ENCODE assay signal across 13 cellular contexts in genomic region chr10:30803901-30804322, GRCh38.
A peak's percentile ranks its signal among the peaks of the same experiment; 100 is the strongest.
DNase-seq lines count a peak whose midpoint lies in the region; TF ChIP-seq lines count a peak whose summit lies in the region.
"Had no signal": no experiment of that assay in that cellular context is flagged by ENCODE, and none has a peak within 500 bp of the region (broad histone marks: within the 10 kb centered on the region; RNA-seq: fewer than 3 reads in every experiment).

No MANE protein-coding gene starts in this region.

- H4K20me1 ChIP-seq in hepatocyte (ENCODE audit: insufficient read depth, poor library complexity, severe bottlenecking) = no peaks in the 10 kb centered on the region

- POLR2A ChIA-PET in CD4-positive, alpha-beta memory T cell (lab: Charles Lee; ENCODE audit: partially characterized antibody) = interaction anchor here (2.0 kb wide), 1 partner anchor 20 kb away, joined by 6 read pairs; no protein-coding TSS in a partner anchor

- WGBS in hepatocyte (ENCODE audit: low lambda C conversion rate, missing lambda C conversion rate) = 79% methylated on average over 5 of the region's 5 CpGs
- WGBS in stomach, 5 donors = 62 to 81% (median 75%) methylated on average over 5 of the region's 5 CpGs

- H3K27ac Mint-ChIP-seq in CD4-positive, alpha-beta memory T cell = no peak overlapping the region
- H3K27ac Mint-ChIP-seq: IgD-negative memory B cell had no signal

- no peaks in the 10 kb centered on the region for H3K79me2 ChIP-seq in hepatocyte

- H3K4me1 ChIP-seq in hepatocyte (ENCODE audit: insufficient read depth) = peaks cover 13% of the 10 kb centered on the region
- peaks cover 3 to 17% (median 10%) of the 10 kb centered on the region in 4 donors for H3K4me1 ChIP-seq in stomach
- H3K4me1 ChIP-seq in CD4-positive, alpha-beta memory T cell (ENCODE audit: insufficient read depth, low read length) = no peaks in the 10 kb centered on the region

- no peak overlapping the region for H2AFZ ChIP-seq in hepatocyte
- H2AFZ ChIP-seq: PC-9 had no signal

- no peak for TF ChIP-seq POLR2A in stomach (IDR thresholded peaks at IDR 0.05)

- no peaks in the 10 kb centered on the region for H3K27me3 Mint-ChIP-seq in CD4-positive, alpha-beta memory T cell

- H3K36me3 ChIP-seq in hepatocyte (replicated peaks; ENCODE audit: insufficient read depth, low read depth) (no peaks in the 10 kb centered on the region), stomach (no peaks in the 10 kb centered on the region)
- H3K36me3 ChIP-seq in CD4-positive, alpha-beta memory T cell (ENCODE audit: insufficient read depth, low read length) = no peaks in the 10 kb centered on the region
- H3K36me3 ChIP-seq: neutrophil had no signal

- intact Hi-C loops in stomach (cut with DNase I; ENCODE audit: low total_unique reads) = no loop called here
- intact Hi-C loops in CD4-positive, alpha-beta memory T cell (cut with micrococcal nuclease) = no loop called here

- no peak for TF ChIP-seq EP300 in stomach (IDR thresholded peaks at IDR 0.05)

- TF ChIP-seq CTCF in HFF-Myc (IDR thresholded peaks at IDR 0.05; ENCODE audit: low read depth, low read length, missing control alignments) = no peak
- TF ChIP-seq CTCF in hepatocyte (IDR thresholded peaks at IDR 0.05; ENCODE audit: poor library complexity) = no peak
- TF ChIP-seq CTCF in stomach (IDR thresholded peaks at IDR 0.05) = no peak

- no peaks in the 10 kb centered on the region for H3K36me3 Mint-ChIP-seq in CD4-positive, alpha-beta memory T cell
- H3K36me3 Mint-ChIP-seq: IgD-negative memory B cell had no signal

- H3K9me3 Mint-ChIP-seq in CD4-positive, alpha-beta memory T cell = no peaks in the 10 kb centered on the region
- H3K9me3 Mint-ChIP-seq: IgD-negative memory B cell had no signal

- H3K4me3 ChIP-seq in HFF-Myc (replicated peaks; ENCODE audit: low read depth, low read length) (no peak overlapping the region), hepatocyte (no peak overlapping the region), stomach (no peak overlapping the region)
- H3K4me3 ChIP-seq in CD4-positive, alpha-beta memory T cell (ENCODE audit: low read length in 2 of 2) = no peak overlapping the region
- H3K4me3 ChIP-seq: PC-9 had no signal

- H3K4me1 Mint-ChIP-seq in CD4-positive, alpha-beta memory T cell = peaks cover 0 to 7% (median 3%) of the 10 kb centered on the region in 4 donors
- H3K4me1 Mint-ChIP-seq: IgD-negative memory B cell had no signal

- peak overlapping the region; percentile 89 for H3K27ac ChIP-seq in hepatocyte
- peak overlapping the region in 4 of 5 donors; percentile 33 to 66 (median 58) for H3K27ac ChIP-seq in stomach
- no peak overlapping the region for H3K27ac ChIP-seq in CD4-positive, alpha-beta memory T cell (ENCODE audit: low read depth, low read length)
- H3K27ac ChIP-seq: neutrophil, PC-9 had no signal

- no peak overlapping the region for H3K4me3 Mint-ChIP-seq in CD4-positive, alpha-beta memory T cell

- CTCF ChIA-PET in CD4-positive, alpha-beta memory T cell (lab: Charles Lee; ENCODE audit: partially characterized antibody) = interaction anchor here (1.2 to 1.4 kb wide), 2 partner anchors 19 to 118 kb away, joined by 3 to 7 read pairs; no protein-coding TSS in a partner anchor

- no peaks in the 10 kb centered on the region for H3K27me3 ChIP-seq in hepatocyte
- H3K27me3 ChIP-seq in stomach = no peaks in the 10 kb centered on the region
- no peaks in the 10 kb centered on the region for H3K27me3 ChIP-seq in CD4-positive, alpha-beta memory T cell (ENCODE audit: insufficient read depth, low read length)
- H3K27me3 ChIP-seq: neutrophil had no signal

- DNase-seq in HFF-Myc (ENCODE audit: extremely low read depth, low read depth) (peak; percentile 86), dermis blood vessel endothelial cell (peak; percentile 34), hepatocyte (ENCODE audit: low spot score) (no peak), stomach (no peak), SHP77 treated with DMSO at 0.1 percent for 48 hours (lab: John Stamatoyannopoulos, UW) (no peak), NK-92 (lab: John Stamatoyannopoulos, UW; ENCODE audit: unreplicated experiment) (no peak), SIG-M5 (lab: John Stamatoyannopoulos, UW) (no peak)
- DNase-seq in CD4-positive, alpha-beta memory T cell = no peak
- DNase-seq: caudate nucleus, NCI-H2171 treated with DMSO at 0.1 percent for 48 hours, PC-9 had no signal

- H3K9me3 ChIP-seq in hepatocyte (ENCODE audit: low read depth) (no peaks in the 10 kb centered on the region), stomach (no peaks in the 10 kb centered on the region)
- no peaks in the 10 kb centered on the region for H3K9me3 ChIP-seq in CD4-positive, alpha-beta memory T cell (ENCODE audit: control insufficient read depth in 1 of 2, low read length in 2 of 2)
- H3K9me3 ChIP-seq: neutrophil had no signal

- H3K9me2 ChIP-seq in hepatocyte (replicated peaks; ENCODE audit: insufficient read depth) = no peaks in the 10 kb centered on the region

- H3K4me2 ChIP-seq in hepatocyte = no peak overlapping the region
- H3K4me2 ChIP-seq: PC-9 had no signal

Comparison
In these comparisons a context has a peak if more than half of its experiments do, and no peak if none do; other contexts are left out.
1. DNase-seq: peak in HFF-Myc (single experiment) and dermis blood vessel endothelial cell (single experiment); none in hepatocyte (single experiment), stomach (single experiment), SHP77 treated with DMSO at 0.1 percent for 48 hours (single experiment), NK-92 (single experiment), SIG-M5 (single experiment) and CD4-positive, alpha-beta memory T cell (0 of 5).